ENCODE assay signal across 8 cellular contexts in the genomic region with DNA sequence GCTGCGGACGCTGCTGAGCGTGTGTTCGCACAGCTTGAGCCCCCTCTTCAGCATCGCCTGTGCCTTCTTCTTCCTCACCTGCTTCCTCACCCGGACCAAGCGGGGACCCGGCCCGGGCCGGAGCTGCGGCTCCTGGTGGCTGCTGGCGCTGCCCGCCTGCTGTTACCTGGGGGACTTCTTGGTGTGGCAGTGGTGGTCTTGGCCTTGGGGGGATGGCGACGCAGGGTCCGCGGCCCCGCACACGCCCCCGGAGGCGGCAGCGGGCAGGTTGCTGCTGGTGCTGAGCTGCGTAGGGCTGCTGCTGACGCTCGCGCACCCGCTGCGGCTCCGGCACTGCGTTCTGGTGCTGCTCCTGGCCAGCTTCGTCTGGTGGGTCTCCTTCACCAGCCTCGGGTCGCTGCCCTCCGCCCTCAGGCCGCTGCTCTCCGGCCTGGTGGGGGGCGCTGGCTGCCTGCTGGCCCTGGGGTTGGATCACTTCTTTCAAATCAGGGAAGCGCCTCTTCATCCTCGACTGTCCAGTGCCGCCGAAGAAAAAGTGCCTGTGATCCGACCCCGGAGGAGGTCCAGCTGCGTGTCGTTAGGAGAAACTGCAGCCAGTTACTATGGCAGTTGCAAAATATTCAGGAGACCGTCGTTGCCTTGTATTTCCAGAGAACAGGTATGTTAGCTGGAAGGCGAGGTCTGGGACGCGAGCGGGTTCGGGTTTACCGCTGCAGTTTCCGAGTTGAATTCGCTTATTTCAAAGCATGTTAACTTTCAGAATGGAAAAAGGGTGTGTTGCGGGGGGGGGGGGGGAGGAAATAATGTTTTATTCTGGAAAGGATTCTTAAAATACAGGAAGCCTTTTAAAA. TPM values are rescaled to one million over a fixed set of nuclear protein-coding genes. Genes with fewer than 3 reads are reported as not detected.
DNase-seq lines count a peak whose midpoint lies in the region; ATAC-seq and TF ChIP-seq lines count a peak whose summit lies in the region.

No MANE protein-coding gene starts in this region.

- no peaks in the 10 kb centered on the region for H3K36me3 ChIP-seq in upper lobe of left lung

- TF ChIP-seq CTCF in nephron (IDR thresholded peaks at IDR 0.05; ENCODE audit: unreplicated experiment in 3 of 3) (peak in 1 of 3 experiments; percentile 5), upper lobe of left lung (IDR thresholded peaks at IDR 0.05) (no peak)

- H3K36me3 Mint-ChIP-seq in nephron (ENCODE audit: low read depth): peaks cover 3% of the 10 kb centered on the region

- H3K4me1 Mint-ChIP-seq in nephron: peaks cover 14% of the 10 kb centered on the region

- peak; percentile 40 for ATAC-seq in HG02852 (IDR thresholded peaks at IDR 0.05; ENCODE audit: unreplicated experiment)
- peak; percentile 41 for ATAC-seq in esophagus mucosa
- peak; percentile 61 to 72 for ATAC-seq in upper lobe of left lung (ENCODE audit: low FRiP score in 2 of 2)

- H3K27ac ChIP-seq in upper lobe of left lung: peak overlapping the region; percentile 85 to 97 (median 94)

- H3K4me3 Mint-ChIP-seq in nephron: peak overlapping the region; percentile 88 to 90 (median 89)

- no peaks in the 10 kb centered on the region for H3K27me3 ChIP-seq in upper lobe of left lung

- no peaks in the 10 kb centered on the region for H3K9me3 Mint-ChIP-seq in nephron

- DNase-seq in NCI-H2029 (lab: John Stamatoyannopoulos, UW) (peak; percentile 49), NCI-H2029 treated with DMSO at 0.1 percent for 48 hours (lab: John Stamatoyannopoulos, UW) (no peak), NCI-H345 treated with DMSO at 0.1 percent for 48 hours (lab: John Stamatoyannopoulos, UW; ENCODE audit: unreplicated experiment) (peak; percentile 19), activated T-cell treated with anti-CD3 and anti-CD28 coated beads for 48 hours (ENCODE audit: low read depth) (peak; percentile 45), upper lobe of left lung (peak; percentile 39 to 91)

- no peak for TF ChIP-seq EP300 in upper lobe of left lung (IDR thresholded peaks at IDR 0.05)

- TF ChIP-seq POLR2A in upper lobe of left lung (IDR thresholded peaks at IDR 0.05): peak in 1 of 4 donors; percentile 13

- peaks cover 47% of the 10 kb centered on the region for H3K27me3 Mint-ChIP-seq in nephron (ENCODE audit: low read depth)

- no peaks in the 10 kb centered on the region for H3K9me3 ChIP-seq in upper lobe of left lung

- peaks cover 7 to 19% (median 15%) of the 10 kb centered on the region in 4 donors for H3K4me1 ChIP-seq in upper lobe of left lung

- WGBS in upper lobe of left lung, 2 donors: 0 to 1% methylated on average over 43 to 46 of the region's 56 CpGs

- no peak overlapping the region for H3K27ac Mint-ChIP-seq in nephron

- H3K4me3 ChIP-seq in upper lobe of left lung: peak overlapping the region; percentile 64 to 96 (median 88)

RNA-seq across cellular contexts. Expression of gene PDE3B, which starts 1.0 kb away (rescaled TPM):
- total RNA-seq in esophagus mucosa: 0.44 TPM
- total RNA-seq in upper lobe of left lung: 10 to 100 TPM; 19.3 to 62.7 (median 25.2) TPM

Comparison
In these comparisons a context has a peak if more than half of its experiments do, and no peak if none do; other contexts are left out.
1. RNA of gene PDE3B, which starts 1.0 kb away (total RNA-seq): 19.3 to 62.7 TPM in upper lobe of left lung; 0.44 TPM in esophagus mucosa (single experiment); every median in the first group is over 10 times any median in the second.
2. Peak in every context shown above with its lines, with median percentiles within 50 percentile points of each other: ATAC-seq.